ENCODE assay signal across 12 cellular contexts in genomic region chr2:181682795-181683517, GRCh38. TPM values are rescaled to one million over a fixed set of nuclear protein-coding genes. Genes with fewer than 3 reads are reported as not detected.
DNase-seq lines count a peak whose midpoint lies in the region; ATAC-seq, FAIRE-seq and TF ChIP-seq lines count a peak whose summit lies in the region.
"Had no signal": no experiment of that assay in that cellular context is flagged by ENCODE, and none has a peak within 500 bp of the region (broad histone marks: within the 10 kb centered on the region; RNA-seq: fewer than 3 reads in every experiment).

No MANE protein-coding gene starts in this region.

- peaks cover 100% of the 10 kb centered on the region for H3K27me3 ChIP-seq in HUES64 (ENCODE audit: insufficient read depth, low read length)

- intact Hi-C loops in Calu3 (cut with micrococcal nuclease; ENCODE audit: unreplicated experiment) (no loop called here), lower leg skin (cut with DNase I; ENCODE audit: low total_unique reads) (no loop called here)

- WGBS in HUES64, result 3% methylated on average over 42 of the region's 42 CpGs
- 6 to 8% methylated on average over 41 to 42 of the region's 42 CpGs for WGBS in lower leg skin, 2 donors

- peaks cover 2% of the 10 kb centered on the region for H3K9me3 Mint-ChIP-seq in Calu3 (ENCODE audit: low read depth, unreplicated experiment)
- H3K9me3 Mint-ChIP-seq in central memory CD8-positive, alpha-beta T cell, result peaks cover 4% of the 10 kb centered on the region
- H3K9me3 Mint-ChIP-seq in nephron progenitor cell, result peaks cover 7% of the 10 kb centered on the region

- H3K36me3 Mint-ChIP-seq in Calu3 (ENCODE audit: insufficient read depth, unreplicated experiment), result peaks cover 16% of the 10 kb centered on the region
- peaks cover 6% of the 10 kb centered on the region for H3K36me3 Mint-ChIP-seq in central memory CD8-positive, alpha-beta T cell (ENCODE audit: insufficient read depth)
- no peaks in the 10 kb centered on the region for H3K36me3 Mint-ChIP-seq in nephron progenitor cell (ENCODE audit: low read depth)

- H3K4me1 Mint-ChIP-seq in Calu3 (ENCODE audit: low read depth, unreplicated experiment) (peaks cover 32% of the 10 kb centered on the region), nephron progenitor cell (peaks cover 42% of the 10 kb centered on the region)
- peaks cover 28% of the 10 kb centered on the region for H3K4me1 Mint-ChIP-seq in central memory CD8-positive, alpha-beta T cell

- H3K4me3 ChIP-seq in HUES64 (ENCODE audit: low read length) (peak overlapping the region; percentile 42), lower leg skin (ENCODE audit: low read depth, poor library complexity, severe bottlenecking) (no peak overlapping the region)

- TF ChIP-seq POLR2A in lower leg skin (IDR thresholded peaks at IDR 0.05), result no peak

- FAIRE-seq in D721Med (lab: Jason Lieb, UNC), result no peak
- FAIRE-seq: G401.6 had no signal

- no peak for TF ChIP-seq CTCF in Calu3 (IDR thresholded peaks at IDR 0.05; ENCODE audit: unreplicated experiment)
- TF ChIP-seq CTCF in nephron progenitor cell (IDR thresholded peaks at IDR 0.05), result no peak
- no peak for TF ChIP-seq CTCF in lower leg skin (IDR thresholded peaks at IDR 0.05)
- no peak for TF ChIP-seq CTCF in D721Med (IDR thresholded peaks at IDR 0.05; ENCODE audit: insufficient read depth, missing control alignments)

- H3K9me3 ChIP-seq in HUES64 (ENCODE audit: insufficient read depth, low read depth, low read length), result no peaks in the 10 kb centered on the region

- peaks cover 17% of the 10 kb centered on the region for H3K4me1 ChIP-seq in HUES64 (ENCODE audit: insufficient read depth, low read length)

- ATAC-seq in central memory CD8-positive, alpha-beta T cell (replicated peaks; ENCODE audit: extremely low read depth, poor library complexity, severe bottlenecking), result no peak

- H3K27me3 Mint-ChIP-seq in Calu3 (ENCODE audit: unreplicated experiment) (peaks cover 98% of the 10 kb centered on the region), nephron progenitor cell (ENCODE audit: low read depth, poor library complexity) (peaks cover 100% of the 10 kb centered on the region)
- peaks cover 97% of the 10 kb centered on the region for H3K27me3 Mint-ChIP-seq in central memory CD8-positive, alpha-beta T cell

- H3K27ac Mint-ChIP-seq in Calu3 (ENCODE audit: unreplicated experiment), result no peak overlapping the region
- no peak overlapping the region for H3K27ac Mint-ChIP-seq in central memory CD8-positive, alpha-beta T cell (ENCODE audit: low read depth)
- H3K27ac Mint-ChIP-seq in nephron progenitor cell, result no peak overlapping the region

- DNase-seq in Calu3 (no peak), nephron progenitor cell (peak; percentile 13), lower leg skin (ENCODE audit: low spot score in 2 of 2) (no peak), germinal center (ENCODE audit: low spot score) (no peak), T-helper 9 cell (no peak), D721Med (ENCODE audit: insufficient read length, low spot score) (no peak)
- no peak for DNase-seq in central memory CD8-positive, alpha-beta T cell (ENCODE audit: low spot score in 2 of 2)
- DNase-seq: NCI-H187 had no signal

- BruUV-seq in Calu3 (replicated peaks; lab: Mats Ljungman, UMichigan), result no TSS peak

- H3K4me3 Mint-ChIP-seq in Calu3 (ENCODE audit: low read depth, unreplicated experiment) (peak overlapping the region; percentile 71), nephron progenitor cell (peak overlapping the region; percentile 82)
- peak overlapping the region; percentile 17 for H3K4me3 Mint-ChIP-seq in central memory CD8-positive, alpha-beta T cell

- no peaks in the 10 kb centered on the region for H3K36me3 ChIP-seq in HUES64 (ENCODE audit: insufficient read depth, low read length)

- no peak overlapping the region for H3K27ac ChIP-seq in HUES64 (ENCODE audit: low read depth, low read length)
- H3K27ac ChIP-seq: epithelial cell of prostate had no signal

- no peak overlapping the region for H3K9ac ChIP-seq in HUES64 (ENCODE audit: low read depth, low read length)

- CTCF ChIA-PET in Calu3 (lab: Charles Lee), result no interaction called here

RNA-seq across cellular contexts. Expression of gene NEUROD1, which starts 2.6 kb away (rescaled TPM):
- total RNA-seq in Calu3 (2022) (not detected in 2 replicates), lower leg skin (not detected)
- polyA plus RNA-seq in HUES64 (2013, experiment 1 of 2), result not detected
- polyA plus RNA-seq in HUES64 (2013, experiment 2 of 2), result not detected
- total RNA-seq: RPMI7951 had no signal

RNA-seq across cellular contexts. Expression of gene CERKL, which starts 26.1 kb away (rescaled TPM):
- total RNA-seq in Calu3 (2022) (1.1 and 1.5 TPM in 2 replicates), lower leg skin (not detected)
- not detected for polyA plus RNA-seq in HUES64 (2013, experiment 1 of 2)
- not detected for polyA plus RNA-seq in HUES64 (2013, experiment 2 of 2)

Comparison
In these comparisons a context has a peak if more than half of its experiments do, and no peak if none do; other contexts are left out.
1. H3K4me3 Mint-ChIP-seq: peak in every context shown above with its lines; median percentile 82 in nephron progenitor cell; 71 in Calu3; 17 in central memory CD8-positive, alpha-beta T cell.